Comparison of ENCODE assay signal across 23 cellular contexts in genomic region chr3:46209751-46210470, GRCh38. TPM values are rescaled to one million over a fixed set of nuclear protein-coding genes. Genes with fewer than 3 reads are reported as not detected.
DNase-seq lines count a peak whose midpoint lies in the region; ATAC-seq and TF ChIP-seq lines count a peak whose summit lies in the region.
"Had no signal": no experiment of that assay in that cellular context is flagged by ENCODE, and none has a peak within 500 bp of the region (broad histone marks: within the 10 kb centered on the region; RNA-seq: fewer than 3 reads in every experiment).

No MANE protein-coding gene starts in this region.

- intact Hi-C loops in activated CD8-positive, alpha-beta T cell treated with anti-CD3 and anti-CD28 coated beads for 36 hours (cut with micrococcal nuclease), result loop anchor here (5.0 kb wide), 2 partner anchors 113 to 162 kb away; partner anchors contain the start of gene CCR5

- H3K27ac ChIP-seq in neutrophil, result peak overlapping the region; percentile 96
- H3K27ac ChIP-seq: brain microvascular endothelial cell, C4-2B, epithelial cell of prostate had no signal

- H3K27ac Mint-ChIP-seq in activated CD8-positive, alpha-beta T cell treated with anti-CD3 and anti-CD28 coated beads, Interleukin-2, amount 10 ng/mL, durations not matched to agents 7 days and 5 days, result peak overlapping the region; percentile 95
- H3K27ac Mint-ChIP-seq in activated CD8-positive, alpha-beta T cell treated with anti-CD3 and anti-CD28 coated beads for 36 hours, result no peak overlapping the region
- H3K27ac Mint-ChIP-seq: mesothelial cell of epicardium had no signal

- H3K4me3 ChIP-seq in epithelial cell of esophagus (ENCODE audit: low read length) (no peak overlapping the region), neutrophil (ENCODE audit: low read depth in 1 of 2, low read length in 1 of 2) (no peak overlapping the region)
- H3K4me3 ChIP-seq: spleen had no signal

- peaks cover 30% of the 10 kb centered on the region for H3K36me3 Mint-ChIP-seq in activated CD8-positive, alpha-beta T cell treated with anti-CD3 and anti-CD28 coated beads, Interleukin-2, amount 10 ng/mL, durations not matched to agents 7 days and 5 days (ENCODE audit: low read depth)
- H3K36me3 Mint-ChIP-seq in activated CD8-positive, alpha-beta T cell treated with anti-CD3 and anti-CD28 coated beads for 36 hours (ENCODE audit: low read depth), result no peaks in the 10 kb centered on the region
- H3K36me3 Mint-ChIP-seq: mesothelial cell of epicardium had no signal

- peaks cover 63 to 73% of the 10 kb centered on the region in 2 experiments for H3K4me1 ChIP-seq in neutrophil (ENCODE audit: control insufficient read depth in 1 of 2, insufficient read depth in 1 of 2, low read depth in 1 of 2, low read length in 1 of 2)

- H3K27me3 Mint-ChIP-seq in activated CD8-positive, alpha-beta T cell treated with anti-CD3 and anti-CD28 coated beads, Interleukin-2, amount 10 ng/mL, durations not matched to agents 7 days and 5 days (ENCODE audit: low read depth), result no peaks in the 10 kb centered on the region
- H3K27me3 Mint-ChIP-seq in activated CD8-positive, alpha-beta T cell treated with anti-CD3 and anti-CD28 coated beads for 36 hours, result no peaks in the 10 kb centered on the region
- H3K27me3 Mint-ChIP-seq: activated T-helper 17 cell treated with anti-CD3 and anti-CD28 coated beads, Interleukin-2, amount 50 U/mL, for 72 hours had no signal

- POLR2A ChIA-PET in activated CD8-positive, alpha-beta T cell treated with anti-CD3 and anti-CD28 coated beads, Interleukin-2, amount 10 ng/mL, durations not matched to agents 7 days and 5 days (lab: Charles Lee), result interaction anchor here (5.3 kb wide), 1 partner anchor 160 kb away, joined by 63 read pairs; the partner anchor contains the start of gene CCR5
- POLR2A ChIA-PET in activated CD8-positive, alpha-beta T cell treated with anti-CD3 and anti-CD28 coated beads for 36 hours (lab: Charles Lee), result interaction anchor here (1.3 kb wide), 1 partner anchor 19 kb away, joined by 4 read pairs; no protein-coding TSS in a partner anchor

- TF ChIP-seq CTCF in activated CD8-positive, alpha-beta T cell treated with anti-CD3 and anti-CD28 coated beads for 36 hours (IDR thresholded peaks at IDR 0.05), result no peak
- TF ChIP-seq CTCF in epithelial cell of esophagus (IDR thresholded peaks at IDR 0.05; ENCODE audit: insufficient read depth, low read depth, low read length, missing control alignments), result no peak
- TF ChIP-seq CTCF in neutrophil (IDR thresholded peaks at IDR 0.05), result no peak

- no peaks in the 10 kb centered on the region for H3K36me3 ChIP-seq in neutrophil
- H3K36me3 ChIP-seq: brain microvascular endothelial cell, spleen had no signal

- no peaks in the 10 kb centered on the region for H3K9me3 Mint-ChIP-seq in activated CD8-positive, alpha-beta T cell treated with anti-CD3 and anti-CD28 coated beads, Interleukin-2, amount 10 ng/mL, durations not matched to agents 7 days and 5 days (ENCODE audit: insufficient read depth)
- no peaks in the 10 kb centered on the region for H3K9me3 Mint-ChIP-seq in activated CD8-positive, alpha-beta T cell treated with anti-CD3 and anti-CD28 coated beads for 36 hours
- H3K9me3 Mint-ChIP-seq: activated T-helper 17 cell treated with anti-CD3 and anti-CD28 coated beads, Interleukin-2, amount 50 U/mL, for 72 hours; mesothelial cell of epicardium; T-helper 2 cell treated with Interferon-gamma antibody and Interleukin-4, amounts not matched to agents 5 μg/mL and 100 μg/mL, for 36 hours had no signal

- H3K27me3 ChIP-seq in neutrophil, result no peaks in the 10 kb centered on the region
- H3K27me3 ChIP-seq: spleen had no signal

- CTCF ChIA-PET in activated CD8-positive, alpha-beta T cell treated with anti-CD3 and anti-CD28 coated beads, Interleukin-2, amount 10 ng/mL, durations not matched to agents 7 days and 5 days (lab: Charles Lee), result interaction anchor here (1.3 to 6.6 kb wide), 13 partner anchors 7 to 279 kb away, joined by 3 to 150 read pairs (median 20); partner anchors contain the start of gene CCR5
- CTCF ChIA-PET in activated CD8-positive, alpha-beta T cell treated with anti-CD3 and anti-CD28 coated beads for 36 hours (lab: Charles Lee), result interaction anchor here (0.6 to 7.8 kb wide), 6 partner anchors 112 to 942 kb away, joined by 3 to 64 read pairs (median 6); partner anchors contain the start of gene CCR5

- no peak overlapping the region for H3K4me3 Mint-ChIP-seq in activated CD8-positive, alpha-beta T cell treated with anti-CD3 and anti-CD28 coated beads, Interleukin-2, amount 10 ng/mL, durations not matched to agents 7 days and 5 days
- H3K4me3 Mint-ChIP-seq in activated CD8-positive, alpha-beta T cell treated with anti-CD3 and anti-CD28 coated beads for 36 hours, result no peak overlapping the region
- H3K4me3 Mint-ChIP-seq: mesothelial cell of epicardium; T-helper 2 cell treated with Interferon-gamma antibody and Interleukin-4, amounts not matched to agents 5 μg/mL and 100 μg/mL, for 36 hours had no signal

- no peak for DNase-seq in activated CD8-positive, alpha-beta T cell treated with anti-CD3 and anti-CD28 coated beads, Interleukin-2, amount 10 ng/mL, durations not matched to agents 7 days and 5 days
- no peak for DNase-seq in activated CD8-positive, alpha-beta T cell treated with anti-CD3 and anti-CD28 coated beads for 36 hours
- DNase-seq in M059J (ENCODE audit: low read depth), result peak; percentile 54
- peak; percentile 14 for DNase-seq in epithelial cell of esophagus (ENCODE audit: low read depth)
- no peak for DNase-seq in SKM-1 treated with dmso at 0.1 percent for 144 hours (lab: John Stamatoyannopoulos, UW; ENCODE audit: unreplicated experiment)
- DNase-seq: activated CD4-positive, CD25-positive, alpha-beta regulatory T cell; brain microvascular endothelial cell; KBM-7; OCI-M1; SIG-M5; spleen; stimulated activated CD4-positive, alpha-beta T cell treated with anti-CD3 and anti-CD28 coated beads, Interleukin-4, amount 100 ng/mL, for 4 hours; substantia nigra had no signal

- no peak for ATAC-seq in activated CD8-positive, alpha-beta T cell treated with anti-CD3 and anti-CD28 coated beads, Interleukin-2, amount 10 ng/mL, durations not matched to agents 7 days and 5 days
- no peak for ATAC-seq in activated CD8-positive, alpha-beta T cell treated with anti-CD3 and anti-CD28 coated beads for 36 hours
- no peak for ATAC-seq in GM18520 (IDR thresholded peaks at IDR 0.05; ENCODE audit: unreplicated experiment)
- ATAC-seq in GM19455 (IDR thresholded peaks at IDR 0.05; ENCODE audit: unreplicated experiment), result no peak

- H3K4me1 Mint-ChIP-seq in activated CD8-positive, alpha-beta T cell treated with anti-CD3 and anti-CD28 coated beads, Interleukin-2, amount 10 ng/mL, durations not matched to agents 7 days and 5 days (ENCODE audit: low read depth), result peaks cover 57% of the 10 kb centered on the region
- H3K4me1 Mint-ChIP-seq in activated CD8-positive, alpha-beta T cell treated with anti-CD3 and anti-CD28 coated beads for 36 hours (ENCODE audit: low read depth), result peaks cover 22% of the 10 kb centered on the region
- H3K4me1 Mint-ChIP-seq: mesothelial cell of epicardium had no signal

- H3K9me3 ChIP-seq in neutrophil, result no peaks in the 10 kb centered on the region
- H3K9me3 ChIP-seq: spleen had no signal

RNA-seq across cellular contexts. Expression of gene CCR1, which starts 1.8 kb away (rescaled TPM):
- total RNA-seq in activated CD8-positive, alpha-beta T cell treated with anti-CD3 and anti-CD28 coated beads, Interleukin-2, amount 10 ng/mL, durations not matched to agents 7 days and 5 days, result 10 to 100 TPM; 41.4 to 41.5 TPM
- total RNA-seq in activated CD8-positive, alpha-beta T cell treated with anti-CD3 and anti-CD28 coated beads for 36 hours, result 1 to 10 TPM in 1 of 2 experiments, under 1 TPM in 1; 0.67 to 1.1 TPM
- 5.6 and 7.3 TPM in 2 replicates for total RNA-seq in M059J (2014; rRNA removed; shearing (Covaris generic))
- total RNA-seq: dermis microvascular lymphatic vessel endothelial cell, mesothelial cell of epicardium had no signal

RNA-seq across cellular contexts. Expression of gene CCR3, which starts 32.3 kb away (rescaled TPM):
- under 1 TPM; 0.34 to 0.37 TPM for total RNA-seq in activated CD8-positive, alpha-beta T cell treated with anti-CD3 and anti-CD28 coated beads, Interleukin-2, amount 10 ng/mL, durations not matched to agents 7 days and 5 days
- not detected for total RNA-seq in activated CD8-positive, alpha-beta T cell treated with anti-CD3 and anti-CD28 coated beads for 36 hours
- total RNA-seq in M059J (2014; rRNA removed; shearing (Covaris generic)), result 0.20 TPM in 1 of 2 replicates, not detected in the other
- total RNA-seq: activated CD8-positive, alpha-beta memory T cell treated with anti-CD3 and anti-CD28 coated beads for 36 hours; activated T-helper 17 cell treated with anti-CD3 and anti-CD28 coated beads, Interleukin-2, amount 50 U/mL, for 72 hours; dermis microvascular lymphatic vessel endothelial cell; mesothelial cell of epicardium had no signal

Comparison
In these comparisons a context has a peak if more than half of its experiments do, and no peak if none do; other contexts are left out.
1. DNase-seq: peak in M059J (single experiment) and epithelial cell of esophagus (single experiment); none in activated CD8-positive, alpha-beta T cell treated with anti-CD3 and anti-CD28 coated beads, Interleukin-2, amount 10 ng/mL, durations not matched to agents 7 days and 5 days (single experiment), activated CD8-positive, alpha-beta T cell treated with anti-CD3 and anti-CD28 coated beads for 36 hours (single experiment) and SKM-1 treated with dmso at 0.1 percent for 144 hours (single experiment).